Comparison of ENCODE assay signal across 16 cellular contexts in genomic region chr2:45003586-45004568, GRCh38. TPM values are rescaled to one million over a fixed set of nuclear protein-coding genes. Genes with fewer than 3 reads are reported as not detected.
A peak's percentile ranks its signal among the peaks of the same experiment; 100 is the strongest.
DNase-seq lines count a peak whose midpoint lies in the region; ATAC-seq and TF ChIP-seq lines count a peak whose summit lies in the region.
"Had no signal": no experiment of that assay in that cellular context is flagged by ENCODE, and none has a peak within 500 bp of the region (broad histone marks: within the 10 kb centered on the region; RNA-seq: fewer than 3 reads in every experiment).

No MANE protein-coding gene starts in this region.

- no peak overlapping the region; a peak in 1 of 7 replicates for H3K27ac Mint-ChIP-seq in H9
- H3K27ac Mint-ChIP-seq: activated CD8-positive, alpha-beta T cell treated with anti-CD3 and anti-CD28 coated beads for 36 hours had no signal

- no peak for TF ChIP-seq CTCF in H9 (conservative IDR thresholded peaks at IDR 0.05)
- TF ChIP-seq CTCF in astrocyte of the cerebellum (IDR thresholded peaks at IDR 0.05; ENCODE audit: low read depth, low read length, missing control alignments): no peak
- TF ChIP-seq CTCF in retinal pigment epithelial cell (conservative IDR thresholded peaks at IDR 0.05; ENCODE audit: low read depth, low read length): no peak

- no peak overlapping the region for H3K4ac ChIP-seq in H9 (ENCODE audit: low read depth, low read length)

- H2BK15ac ChIP-seq in H9 (ENCODE audit: low read depth, low read length): no peak overlapping the region

- no peak overlapping the region for H2BK5ac ChIP-seq in H9 (ENCODE audit: insufficient read length, low read length)

- H2AFZ ChIP-seq in H9 (ENCODE audit: low read length): no peak overlapping the region

- in situ Hi-C loops in astrocyte of the cerebellum (cut with HindIII; ENCODE audit: low sequenced_read_pairs): no loop called here

- H2AK5ac ChIP-seq in H9 (ENCODE audit: insufficient read length, low read length): no peak overlapping the region

- peaks cover 15 to 55% of the 10 kb centered on the region in 2 experiments for H3K4me1 Mint-ChIP-seq in H9

- H2BK20ac ChIP-seq in H9 (ENCODE audit: low read depth, low read length, poor library complexity, severe bottlenecking): no peak overlapping the region

- H3K9ac ChIP-seq in H9 (ENCODE audit: extremely low read depth, insufficient read length, low read length): no peak overlapping the region

- no peak overlapping the region for H2BK120ac ChIP-seq in H9 (ENCODE audit: low read depth, low read length, poor library complexity, severe bottlenecking)

- H3K79me2 ChIP-seq in H9 (ENCODE audit: insufficient read depth, low read length): no peaks in the 10 kb centered on the region

- no peak overlapping the region for H3K18ac ChIP-seq in H9 (ENCODE audit: insufficient read length, low read depth, low read length)

- H4K5ac ChIP-seq in H9 (ENCODE audit: insufficient read length, low read depth, low read length): no peak overlapping the region

- H3K4me1 ChIP-seq in H9 (ENCODE audit: insufficient read depth, low read length): no peaks in the 10 kb centered on the region; the same call in 1 of the 2 replicates

- H3K9me3 Mint-ChIP-seq in H9: peaks cover 2 to 19% of the 10 kb centered on the region in 2 experiments
- H3K9me3 Mint-ChIP-seq: activated CD8-positive, alpha-beta T cell treated with anti-CD3 and anti-CD28 coated beads for 36 hours had no signal

- no peak overlapping the region for H2BK12ac ChIP-seq in H9 (ENCODE audit: insufficient read length, low read depth, low read length)

- H3K14ac ChIP-seq in H9 (ENCODE audit: insufficient read depth, low read length): no peak overlapping the region

- no CpG with 5 or more reads among the region's 44 CpGs for WGBS in H9 (ENCODE audit: extremely low coverage, insufficient read length, low lambda C conversion rate)

- H3K4me3 ChIP-seq in astrocyte of the cerebellum (ENCODE audit: low read depth, low read length): peak overlapping the region; percentile 21
- peak overlapping the region; percentile 27 for H3K4me3 ChIP-seq in retinal pigment epithelial cell (ENCODE audit: low read length)

- H4K20me1 ChIP-seq in H9 (ENCODE audit: control insufficient read depth, insufficient read depth, insufficient read length): no peaks in the 10 kb centered on the region

- H3K56ac ChIP-seq in H9 (ENCODE audit: insufficient read length, low read depth, low read length): no peak overlapping the region

- H3K27me3 ChIP-seq in H9 (ENCODE audit: insufficient read depth, low read length): peaks cover 100% of the 10 kb centered on the region

- no peaks in the 10 kb centered on the region for H3K9me3 ChIP-seq in H9 (ENCODE audit: control insufficient read depth, low read depth, low read length)

- H3K23ac ChIP-seq in H9 (ENCODE audit: insufficient read length, low read depth, low read length): no peak overlapping the region

- peaks cover 0 to 2% (median 0%) of the 10 kb centered on the region in 3 experiments; a peak in 3 of 7 replicates for H3K36me3 Mint-ChIP-seq in H9 (ENCODE audit: insufficient read depth in 1 of 3, low read depth in 3 of 3)

- H3K23me2 ChIP-seq in H9 (ENCODE audit: insufficient read length, low read depth, low read length, poor library complexity, severe bottlenecking): peaks cover 10% of the 10 kb centered on the region

- H4K8ac ChIP-seq in H9 (replicated peaks; ENCODE audit: insufficient read length, low read depth, low read length): no peak overlapping the region

- H3K4me2 ChIP-seq in H9 (ENCODE audit: insufficient read depth, insufficient read length, low read length): peak overlapping the region; percentile 65

- peak overlapping the region; percentile 46 to 76 for H3K4me3 Mint-ChIP-seq in H9
- H3K4me3 Mint-ChIP-seq: activated CD8-positive, alpha-beta T cell treated with anti-CD3 and anti-CD28 coated beads for 36 hours had no signal

- peaks cover 100% of the 10 kb centered on the region for H3K27me3 Mint-ChIP-seq in H9 (ENCODE audit: low read depth)

- H3K27ac ChIP-seq in H9 (ENCODE audit: insufficient read length, low read depth, low read length) (no peak overlapping the region), caudate nucleus (ENCODE audit: low read depth, low read length) (no peak overlapping the region)

- H3K79me1 ChIP-seq in H9 (ENCODE audit: insufficient read depth, low read depth, low read length, poor library complexity, severe bottlenecking): no peaks in the 10 kb centered on the region

- DNase-seq in H9 (peak; percentile 43), astrocyte of the cerebellum (ENCODE audit: low read depth) (no peak), left kidney (ENCODE audit: low read depth, low spot score) (peak; percentile 66), retinal pigment epithelial cell (ENCODE audit: low read depth) (no peak), NCI-H2107 treated with DMSO at 0.1 percent for 48 hours (lab: John Stamatoyannopoulos, UW; ENCODE audit: unreplicated experiment) (no peak), caudate nucleus (lab: John Stamatoyannopoulos, UW) (no peak)
- DNase-seq in stimulated activated CD4-positive, alpha-beta T cell treated with anti-CD3 and anti-CD28 coated beads, Interleukin-2, amount 100 ng/mL, for 48 hours: no peak
- DNase-seq: activated CD8-positive, alpha-beta T cell treated with anti-CD3 and anti-CD28 coated beads for 36 hours; activated naive CD4-positive, alpha-beta T cell treated with Interleukin-2 at 50 U/mL for 16 hours; cortex of kidney; foreskin melanocyte; NCI-H1436 treated with DMSO at 0.1 percent for 48 hours; NCI-H526; substantia nigra; T1000 had no signal

- no peak overlapping the region for H3T11ph ChIP-seq in H9 (ENCODE audit: low read length)

- ATAC-seq in GM18861 (IDR thresholded peaks at IDR 0.05; ENCODE audit: unreplicated experiment): no peak
- ATAC-seq: activated CD8-positive, alpha-beta T cell treated with anti-CD3 and anti-CD28 coated beads for 36 hours had no signal

- H4K91ac ChIP-seq in H9 (ENCODE audit: insufficient read length, low read depth, low read length): no peak overlapping the region

RNA-seq across cellular contexts. Expression of gene SIX2, which starts 5.4 kb away (rescaled TPM):
- total RNA-seq in H9 (2021): 0.15 TPM in 1 of 2 replicates, not detected in the other
- total RNA-seq: activated CD8-positive, alpha-beta T cell treated with anti-CD3 and anti-CD28 coated beads for 36 hours had no signal

Comparison
In these comparisons a context has a peak if more than half of its experiments do, and no peak if none do; other contexts are left out.
1. DNase-seq: peak in H9 (single experiment) and left kidney (single experiment); none in astrocyte of the cerebellum (single experiment), retinal pigment epithelial cell (single experiment), NCI-H2107 treated with DMSO at 0.1 percent for 48 hours (single experiment), caudate nucleus (0 of 61) and stimulated activated CD4-positive, alpha-beta T cell treated with anti-CD3 and anti-CD28 coated beads, Interleukin-2, amount 100 ng/mL, for 48 hours (0 of 2).